ENCODE assay signal across 22 cellular contexts in genomic region chr15:46654993-46655392, GRCh38.
DNase-seq lines count a peak whose midpoint lies in the region; ATAC-seq, FAIRE-seq and TF ChIP-seq lines count a peak whose summit lies in the region.
"Had no signal": no experiment of that assay in that cellular context is flagged by ENCODE, and none has a peak within 500 bp of the region (broad histone marks: within the 10 kb centered on the region; RNA-seq: fewer than 3 reads in every experiment).

No MANE protein-coding gene starts in this region.

- H3K27ac ChIP-seq in GM12878 (ENCODE audit: control insufficient read depth, insufficient read depth), result no peak overlapping the region
- H3K27ac ChIP-seq in CD8-positive, alpha-beta T cell (ENCODE audit: low read depth, low read length), result no peak overlapping the region
- H3K27ac ChIP-seq: GM23248, HL-60 had no signal

- ATAC-seq in GM12878, result no peak
- no peak for ATAC-seq in CD8-positive, alpha-beta T cell
- ATAC-seq: Right ventricle myocardium inferior had no signal

- POLR2A ChIA-PET in GM12878 (lab: Charles Lee), result no interaction called here
- POLR2A ChIA-PET in CD8-positive, alpha-beta T cell (lab: Charles Lee), result no interaction called here

- TF ChIP-seq EP300 in GM12878 (IDR thresholded peaks at IDR 0.05; ENCODE audit: borderline replicate concordance in 1 of 2, control insufficient read depth in 1 of 2, low read depth in 2 of 2, low read length in 2 of 2), result no peak

- H3K4me1 Mint-ChIP-seq in type B pancreatic cell (ENCODE audit: unreplicated experiment), result no peaks in the 10 kb centered on the region
- H3K4me1 Mint-ChIP-seq in CD8-positive, alpha-beta T cell (ENCODE audit: low read depth), result no peaks in the 10 kb centered on the region
- H3K4me1 Mint-ChIP-seq: CD8-positive, alpha-beta memory T cell had no signal

- SMC1A ChIA-PET in GM12878 (lab: Charles Lee; ENCODE audit: uncharacterized antibody, unreplicated experiment), result interaction anchor here (0.8 to 1.7 kb wide), 2 partner anchors 49 to 153 kb away, joined by 3 to 5 read pairs; no protein-coding TSS in a partner anchor

- RAD21 ChIA-PET in GM12878 (lab: Charles Lee; ENCODE audit: unreplicated experiment), result no interaction called here

- no peaks in the 10 kb centered on the region for H3K79me2 ChIP-seq in GM12878 (ENCODE audit: control insufficient read depth, insufficient read depth, low read length)

- 0% methylated on average over 2 of the region's 2 CpGs for WGBS in GM12878 (ENCODE audit: insufficient coverage, insufficient replicate concordance, low lambda C conversion rate, missing lambda C conversion rate)

- TF ChIP-seq RAD21 in GM12878 (IDR thresholded peaks at IDR 0.05; ENCODE audit: insufficient read depth, low read depth, low read length), result no peak

- CTCF ChIA-PET in GM12878 (lab: Yijun Ruan, JAX), result no interaction called here
- CTCF ChIA-PET in CD8-positive, alpha-beta T cell (lab: Charles Lee), result no interaction called here

- intact Hi-C loops in GM12878 (cut with micrococcal nuclease; ENCODE audit: unreplicated experiment), result no loop called here
- intact Hi-C loops in CD8-positive, alpha-beta T cell (cut with DNase I, micrococcal nuclease), result no loop called here

- no peak for TF ChIP-seq CTCF in LNCaP clone FGC (IDR thresholded peaks at IDR 0.05; ENCODE audit: control insufficient read depth, extremely low read depth, insufficient read depth)
- TF ChIP-seq CTCF in GM12878 (IDR thresholded peaks at IDR 0.05 in 2 of 3, conservative IDR thresholded peaks at IDR 0.05 in 1 of 3; ENCODE audit: control insufficient read depth in 2 of 3, extremely low read depth in 1 of 3, insufficient read depth in 1 of 3, low read depth in 3 of 3, low read length in 3 of 3), result no peak
- no peak for TF ChIP-seq CTCF in fibroblast of villous mesenchyme (IDR thresholded peaks at IDR 0.05; ENCODE audit: insufficient read depth, low read depth, low read length)
- no peak for TF ChIP-seq CTCF in type B pancreatic cell (conservative IDR thresholded peaks at IDR 0.05)
- TF ChIP-seq CTCF in CD8-positive, alpha-beta T cell (IDR thresholded peaks at IDR 0.05), result no peak

- DNase-seq in LNCaP clone FGC (ENCODE audit: low read depth) (peak; percentile 54), GM12878 (ENCODE audit: low read depth, low spot score) (no peak), fibroblast of villous mesenchyme (ENCODE audit: low read depth) (peak; percentile 53), type B pancreatic cell (ENCODE audit: extremely low spot score, unreplicated experiment) (no peak), islet precursor cell (no peak), superior temporal gyrus (ENCODE audit: extremely low spot score) (no peak)
- DNase-seq in CD8-positive, alpha-beta T cell, result no peak
- DNase-seq: C1 segment of cervical spinal cord; Calu3; CD8-positive, alpha-beta memory T cell; GM23248; HCEC 1CT; KBM-7; NCI-H1105; NCI-H146; NCI-H2029; NCI-H226; OCI-M1 had no signal

- no peak overlapping the region for H3K9ac ChIP-seq in GM12878 (ENCODE audit: control insufficient read depth, insufficient read depth, low read length)
- H3K9ac ChIP-seq: GM23248 had no signal

- H3K36me3 Mint-ChIP-seq in type B pancreatic cell, result no peaks in the 10 kb centered on the region
- H3K36me3 Mint-ChIP-seq in CD8-positive, alpha-beta T cell, result no peaks in the 10 kb centered on the region
- H3K36me3 Mint-ChIP-seq: CD8-positive, alpha-beta memory T cell had no signal

- H3K36me3 ChIP-seq in GM12878 (ENCODE audit: control insufficient read depth in 2 of 2, insufficient read depth in 2 of 2, low read length in 1 of 2), result no peaks in the 10 kb centered on the region
- H3K36me3 ChIP-seq in CD8-positive, alpha-beta T cell (ENCODE audit: insufficient read depth, low read length), result no peaks in the 10 kb centered on the region

- H3K4me2 ChIP-seq in GM12878 (ENCODE audit: control insufficient read depth, insufficient read depth), result no peak overlapping the region

- no peaks in the 10 kb centered on the region for H3K9me3 ChIP-seq in GM12878 (replicated peaks; ENCODE audit: control insufficient read depth, insufficient read depth, low read length)
- H3K9me3 ChIP-seq in CD8-positive, alpha-beta T cell (ENCODE audit: low read length), result no peaks in the 10 kb centered on the region

- H3K27me3 ChIP-seq in GM12878 (replicated peaks in 1 of 2; ENCODE audit: control insufficient read depth in 2 of 2, insufficient read depth in 2 of 2, low read length in 1 of 2), result no peaks in the 10 kb centered on the region
- no peaks in the 10 kb centered on the region for H3K27me3 ChIP-seq in CD8-positive, alpha-beta T cell (ENCODE audit: insufficient read depth, low read length)

- in situ Hi-C loops in GM12878 (cut with MboI), result no loop called here

- no peaks in the 10 kb centered on the region for H3K4me1 ChIP-seq in GM12878 (ENCODE audit: control insufficient read depth, insufficient read depth, low read length)
- H3K4me1 ChIP-seq in CD8-positive, alpha-beta T cell (ENCODE audit: insufficient read depth, low read length), result no peaks in the 10 kb centered on the region

- no peaks in the 10 kb centered on the region for H4K20me1 ChIP-seq in GM12878 (ENCODE audit: control insufficient read depth, insufficient read depth)

- H3K9me3 Mint-ChIP-seq in type B pancreatic cell, result no peaks in the 10 kb centered on the region
- peaks cover 13% of the 10 kb centered on the region for H3K9me3 Mint-ChIP-seq in CD8-positive, alpha-beta T cell

- BruUV-seq in GM12878 (replicated peaks; lab: Mats Ljungman, UMichigan), result no TSS peak

- H3K27ac Mint-ChIP-seq in type B pancreatic cell, result no peak overlapping the region
- H3K27ac Mint-ChIP-seq in CD8-positive, alpha-beta T cell, result no peak overlapping the region
- H3K27ac Mint-ChIP-seq: CD8-positive, alpha-beta memory T cell had no signal

- TF ChIP-seq POLR2A in GM12878 (IDR thresholded peaks at IDR 0.05; ENCODE audit: low read depth, low read length), result no peak

- no peak overlapping the region for H3K4me3 ChIP-seq in LNCaP clone FGC (ENCODE audit: low read depth, low read length)
- no peak overlapping the region for H3K4me3 ChIP-seq in GM12878
- no peak overlapping the region for H3K4me3 ChIP-seq in fibroblast of villous mesenchyme (ENCODE audit: low read depth, low read length)
- no peak overlapping the region for H3K4me3 ChIP-seq in CD8-positive, alpha-beta T cell (ENCODE audit: low read depth, low read length)
- H3K4me3 ChIP-seq: GM23248 had no signal

- no peak for FAIRE-seq in GM12878 (lab: Jason Lieb, UNC)
- FAIRE-seq: G401.6, RCC 7860 had no signal

- H2AFZ ChIP-seq in GM12878 (ENCODE audit: control insufficient read depth, low read depth, low read length), result no peak overlapping the region
- H2AFZ ChIP-seq: GM23248 had no signal

- H3K4me3 Mint-ChIP-seq in type B pancreatic cell, result no peak overlapping the region
- H3K4me3 Mint-ChIP-seq in CD8-positive, alpha-beta T cell, result no peak overlapping the region
- H3K4me3 Mint-ChIP-seq: CD8-positive, alpha-beta memory T cell had no signal

- H3K27me3 Mint-ChIP-seq in type B pancreatic cell, result no peaks in the 10 kb centered on the region
- H3K27me3 Mint-ChIP-seq in CD8-positive, alpha-beta T cell (ENCODE audit: low read depth), result no peaks in the 10 kb centered on the region
- H3K27me3 Mint-ChIP-seq: CD8-positive, alpha-beta memory T cell had no signal

TF ChIP-seq in GM12878, 131 proteins besides CTCF, POLR2A, EP300 and RAD21 (continues in another document):
- TF ChIP-seq PBX3 (IDR thresholded peaks at IDR 0.05; ENCODE audit: insufficient replicate concordance, low read depth, low read length) (no peak), ATF2 (IDR thresholded peaks at IDR 0.05; ENCODE audit: low read length) (peak; percentile 32; the same call in 1 of the 2 replicates), MEF2B (IDR thresholded peaks at IDR 0.05; ENCODE audit: partially characterized antibody, poor library complexity, severe bottlenecking) (peak; percentile 15)

Comparison
In these comparisons a context has a peak if more than half of its experiments do, and no peak if none do; other contexts are left out.
1. DNase-seq: peak in LNCaP clone FGC (single experiment) and fibroblast of villous mesenchyme (single experiment); none in GM12878 (single experiment), type B pancreatic cell (single experiment), islet precursor cell (single experiment), superior temporal gyrus (single experiment) and CD8-positive, alpha-beta T cell (0 of 7).